Comparison of ENCODE assay signal across 10 cellular contexts in genomic region chr1:219120625-219121544, GRCh38. TPM values are rescaled to one million over a fixed set of nuclear protein-coding genes. Genes with fewer than 3 reads are reported as not detected.
A peak's percentile ranks its signal among the peaks of the same experiment; 100 is the strongest.
DNase-seq lines count a peak whose midpoint lies in the region; ATAC-seq, FAIRE-seq and TF ChIP-seq lines count a peak whose summit lies in the region.
"Had no signal": no experiment of that assay in that cellular context is flagged by ENCODE, and none has a peak within 500 bp of the region (broad histone marks: within the 10 kb centered on the region; RNA-seq: fewer than 3 reads in every experiment).

No MANE protein-coding gene starts in this region.

- POLR2A ChIA-PET in A549 (lab: Yijun Ruan, JAX): no interaction called here

- CTCF ChIA-PET in A549 (lab: Yijun Ruan, JAX): no interaction called here

- ATAC-seq in A549 (no peak), HG03135 (IDR thresholded peaks at IDR 0.05; ENCODE audit: unreplicated experiment) (no peak)
- ATAC-seq in stimulated activated effector memory CD8-positive, alpha-beta T cell treated with anti-CD3 and anti-CD28 coated beads, Interleukin-12 subunit alpha, Interleukin-12 subunit beta, amount 100 ng/mL, for 72 hours: no peak

- TF ChIP-seq POLR2A in A549 (IDR thresholded peaks at IDR 0.05; ENCODE audit: low read length) (no peak), lower leg skin (IDR thresholded peaks at IDR 0.05) (no peak)

- H3K9me3 ChIP-seq in A549: no peaks in the 10 kb centered on the region

- peaks cover 14% of the 10 kb centered on the region; the same call in 2 of the 3 replicates for H3K4me1 ChIP-seq in A549

- TF ChIP-seq CTCF in A549 (IDR thresholded peaks at IDR 0.05) (no peak), brain (conservative IDR thresholded peaks at IDR 0.05) (no peak), lower leg skin (IDR thresholded peaks at IDR 0.05) (no peak)

- peak overlapping the region; percentile 36 to 66; a peak in 4 of 6 replicates for H3K27ac ChIP-seq in A549

- H3K4me3 ChIP-seq in A549: no peak overlapping the region
- no peak overlapping the region for H3K4me3 ChIP-seq in lower leg skin (ENCODE audit: low read depth, poor library complexity, severe bottlenecking)

- H3K27me3 Mint-ChIP-seq in brain: no peaks in the 10 kb centered on the region

- 0 out of 3 replicates have a peak overlapping the region, but pooled peaks have one; percentile 22 for H3K4me2 ChIP-seq in A549

- WGBS in A549 (ENCODE audit: missing lambda C conversion rate): 81% methylated on average over 6 of the region's 6 CpGs
- WGBS in lower leg skin, 2 donors: 58 to 62% methylated on average over 6 of the region's 6 CpGs

- no peak for FAIRE-seq in A549 (lab: Jason Lieb, UNC)

- TF ChIP-seq RAD21 in A549 (conservative IDR thresholded peaks at IDR 0.05 in 1 of 2, IDR thresholded peaks at IDR 0.05 in 1 of 2): no peak

- H3K9me3 Mint-ChIP-seq in brain: peaks cover 0 to 6% (median 3%) of the 10 kb centered on the region in 5 experiments
- H3K9me3 Mint-ChIP-seq in stimulated activated effector memory CD8-positive, alpha-beta T cell treated with anti-CD3 and anti-CD28 coated beads, Interleukin-12 subunit alpha, Interleukin-12 subunit beta, amount 100 ng/mL, for 72 hours: no peaks in the 10 kb centered on the region

- H3K27ac Mint-ChIP-seq in brain: peak overlapping the region in 3 of 5 experiments; percentile 35 to 88 (median 72)
- no peak overlapping the region for H3K27ac Mint-ChIP-seq in stimulated activated effector memory CD8-positive, alpha-beta T cell treated with anti-CD3 and anti-CD28 coated beads, Interleukin-12 subunit alpha, Interleukin-12 subunit beta, amount 100 ng/mL, for 72 hours
- H3K27ac Mint-ChIP-seq: B cell had no signal

- TF ChIP-seq EP300 in A549 (IDR thresholded peaks at IDR 0.05): no peak

- H3K36me3 Mint-ChIP-seq in brain: no peaks in the 10 kb centered on the region
- H3K36me3 Mint-ChIP-seq in stimulated activated effector memory CD8-positive, alpha-beta T cell treated with anti-CD3 and anti-CD28 coated beads, Interleukin-12 subunit alpha, Interleukin-12 subunit beta, amount 100 ng/mL, for 72 hours: no peaks in the 10 kb centered on the region

- peak in 1 of 2 experiments; percentile 53 for DNase-seq in A549 (ENCODE audit: low read depth in 1 of 2, low spot score in 1 of 2)
- peak; percentile 85 for DNase-seq in LHCN-M2 (ENCODE audit: low read depth)
- peak; percentile 71 to 87 for DNase-seq in lower leg skin (ENCODE audit: low spot score in 2 of 2)
- no peak for DNase-seq in stimulated activated effector memory CD8-positive, alpha-beta T cell treated with anti-CD3 and anti-CD28 coated beads, Interleukin-12 subunit alpha, Interleukin-12 subunit beta, amount 100 ng/mL, for 72 hours (ENCODE audit: low spot score in 2 of 2)
- no peak for DNase-seq in activated CD4-positive, CD25-positive, alpha-beta regulatory T cell treated with anti-CD3 and anti-CD28 coated beads, Interleukin-2, amount 50 U/mL, for 72 hours
- DNase-seq in COR-L47 (lab: John Stamatoyannopoulos, UW): no peak
- DNase-seq: T-helper 1 cell had no signal

- H3K4me3 Mint-ChIP-seq in brain: peak overlapping the region in 2 of 5 experiments; percentile 16 to 38
- no peak overlapping the region for H3K4me3 Mint-ChIP-seq in stimulated activated effector memory CD8-positive, alpha-beta T cell treated with anti-CD3 and anti-CD28 coated beads, Interleukin-12 subunit alpha, Interleukin-12 subunit beta, amount 100 ng/mL, for 72 hours
- H3K4me3 Mint-ChIP-seq: B cell had no signal

- H3K4me1 Mint-ChIP-seq in brain: peaks cover 35% of the 10 kb centered on the region
- H3K4me1 Mint-ChIP-seq in stimulated activated effector memory CD8-positive, alpha-beta T cell treated with anti-CD3 and anti-CD28 coated beads, Interleukin-12 subunit alpha, Interleukin-12 subunit beta, amount 100 ng/mL, for 72 hours: no peaks in the 10 kb centered on the region
- H3K4me1 Mint-ChIP-seq: B cell had no signal

- intact Hi-C loops in lower leg skin (cut with DNase I; ENCODE audit: low total_unique reads): no loop called here

TF ChIP-seq in A549, 52 proteins besides CTCF, POLR2A, EP300 and RAD21:
- TF ChIP-seq USF2 (IDR thresholded peaks at IDR 0.05): no peak
- peak in 1 of 2 experiments; percentile 34; a peak in 1 of 4 replicates for TF ChIP-seq CEBPB (IDR thresholded peaks at IDR 0.05)
- 0 out of 2 replicates have a peak, but pooled peaks have one; percentile 2 for TF ChIP-seq NFE2L2 (conservative IDR thresholded peaks at IDR 0.05; ENCODE audit: low read length)

RNA-seq across cellular contexts. Expression of gene LYPLAL1, which starts 52.8 kb away (rescaled TPM):
- polyA plus RNA-seq in A549 (2011; rRNA removed) (49.4 and 61.2 TPM in 2 replicates), A549 (2017; fragmentation: RNase III; extraction: RNeasy Plus Mini Kit Qiagen cat#74134 plus additional on column Dnase treatment) (13.6 to 17.6 TPM (median 15.4 TPM) in 3 replicates), brain (ENCODE audit: insufficient read depth, low read depth, low replicate concordance) (21.0 TPM)
- polyA plus RNA-seq in A549 (2012; cell fraction: cytosol; rRNA removed): 5.9 and 6.5 TPM in 2 replicates
- polyA plus RNA-seq in A549 (2012; cell fraction: nucleus; rRNA removed): 3.5 and 7.2 TPM in 2 replicates
- 14.7 and 20.3 TPM in 2 replicates for polyA minus RNA-seq in A549 (2011; rRNA and poly(A)+ RNA removed)
- total RNA-seq in LHCN-M2 (2014; rRNA removed) (11.2 and 12.6 TPM in 2 replicates), lower leg skin (10 to 100 TPM; 16.2 to 25.8 (median 23.7) TPM)
- 15.3 TPM for polyA plus RNA-seq in LHCN-M2 (2012)

Comparison
In these comparisons a context has a peak if more than half of its experiments do, and no peak if none do; other contexts are left out.
1. DNase-seq: peak in LHCN-M2 (single experiment) and lower leg skin (2 of 2); none in stimulated activated effector memory CD8-positive, alpha-beta T cell treated with anti-CD3 and anti-CD28 coated beads, Interleukin-12 subunit alpha, Interleukin-12 subunit beta, amount 100 ng/mL, for 72 hours (0 of 2), activated CD4-positive, CD25-positive, alpha-beta regulatory T cell treated with anti-CD3 and anti-CD28 coated beads, Interleukin-2, amount 50 U/mL, for 72 hours (single experiment) and COR-L47 (single experiment).